In genomic region chr2:112133344-112133743, GRCh38 we compare ENCODE assay signal across 7 cellular contexts.
"Had no signal": no experiment of that assay in that cellular context is flagged by ENCODE, and none has a peak within 500 bp of the region (broad histone marks: within the 10 kb centered on the region; RNA-seq: fewer than 3 reads in every experiment).

No MANE protein-coding gene starts in this region.

- FAIRE-seq: HTR-8/SVneo had no signal

- H3K4me2 ChIP-seq: KMS-11 had no signal

- H3K4me3 Mint-ChIP-seq: IgD-negative memory B cell had no signal

- H3K9ac ChIP-seq: KMS-11 had no signal

- H3K27ac ChIP-seq: HL-60, KMS-11 had no signal

- DNase-seq: IMR-90, KBM-7, KG1 had no signal
